In genomic region chr10:130231211-130231850, GRCh38 we compare ENCODE assay signal across 1 cellular context.
TF ChIP-seq lines count a peak whose summit lies in the region.

No MANE protein-coding gene starts in this region.

TF ChIP-seq in IMR-90, 13 proteins besides CTCF, POLR2A, EP300 and RAD21 (continued from another document):
- no peak for TF ChIP-seq CEBPB (IDR thresholded peaks at IDR 0.05; ENCODE audit: low read depth, low read length)
- TF ChIP-seq, protein P1, sequence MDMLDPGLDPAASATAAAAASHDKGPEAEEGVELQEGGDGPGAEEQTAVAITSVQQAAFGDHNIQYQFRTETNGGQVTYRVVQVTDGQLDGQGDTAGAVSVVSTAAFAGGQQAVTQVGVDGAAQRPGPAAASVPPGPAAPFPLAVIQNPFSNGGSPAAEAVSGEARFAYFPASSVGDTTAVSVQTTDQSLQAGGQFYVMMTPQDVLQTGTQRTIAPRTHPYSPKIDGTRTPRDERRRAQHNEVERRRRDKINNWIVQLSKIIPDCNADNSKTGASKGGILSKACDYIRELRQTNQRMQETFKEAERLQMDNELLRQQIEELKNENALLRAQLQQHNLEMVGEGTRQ (IDR thresholded peaks at IDR 0.05; ENCODE audit: low read depth, low read length) = no peak
- TF ChIP-seq FOS (IDR thresholded peaks at IDR 0.05; ENCODE audit: low read depth, low read length) = no peak
- TF ChIP-seq RFX5 (IDR thresholded peaks at IDR 0.05; ENCODE audit: low read depth, low read length) = no peak
- no peak for TF ChIP-seq SMC3 (IDR thresholded peaks at IDR 0.05; ENCODE audit: low read depth, low read length)
- no peak for TF ChIP-seq MAZ (IDR thresholded peaks at IDR 0.05; ENCODE audit: borderline replicate concordance, low read depth, low read length)
TF ChIP-seq in IMR-90: peak in this region for 0.
